Comparison of ENCODE assay signal across 1 cellular context in genomic region chr12:26821212-26821701, GRCh38.
TF ChIP-seq lines count a peak whose summit lies in the region.

No MANE protein-coding gene starts in this region.

TF ChIP-seq in GM12878, 131 proteins besides CTCF, POLR2A, EP300 and RAD21:
- TF ChIP-seq SPI1 (IDR thresholded peaks at IDR 0.05; ENCODE audit: borderline replicate concordance, insufficient read depth, low read depth, low read length) (peak; percentile 69; the same call in 1 of the 2 replicates), IKZF1 (conservative IDR thresholded peaks at IDR 0.05) (peak; percentile 41), IKZF2 (IDR thresholded peaks at IDR 0.05) (peak in 1 of 2 experiments; percentile 25; a peak in 2 of 4 replicates), ZBED1 (IDR thresholded peaks at IDR 0.05; ENCODE audit: borderline replicate concordance) (no peak)
